In the genomic region with DNA sequence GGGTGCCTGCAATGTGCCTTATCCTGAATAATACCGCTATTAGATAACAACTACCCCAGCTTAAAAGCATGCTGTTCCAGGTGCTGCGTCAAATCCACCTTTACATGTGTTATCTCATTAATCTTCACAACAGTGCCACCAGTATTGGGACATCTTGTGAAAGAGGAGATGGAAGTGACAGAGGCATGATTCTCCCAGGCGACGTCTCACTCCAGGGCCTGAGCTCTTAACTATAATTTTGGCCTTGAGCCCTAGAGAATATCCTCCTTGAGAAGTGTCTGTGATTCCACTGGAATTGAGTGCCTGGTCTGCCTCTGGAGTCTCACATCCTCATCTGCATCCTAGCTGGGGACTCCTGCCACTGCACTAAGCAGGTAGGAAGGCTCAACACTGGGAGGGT, we compare ENCODE assay signal across 13 cellular contexts. TPM values are rescaled to one million over a fixed set of nuclear protein-coding genes. Genes with fewer than 3 reads are reported as not detected.
DNase-seq lines count a peak whose midpoint lies in the region; ATAC-seq and TF ChIP-seq lines count a peak whose summit lies in the region.
"Had no signal": no experiment of that assay in that cellular context is flagged by ENCODE, and none has a peak within 500 bp of the region (broad histone marks: within the 10 kb centered on the region; RNA-seq: fewer than 3 reads in every experiment).

No MANE protein-coding gene starts in this region.

- H3K9me3 ChIP-seq in lower lobe of right lung, result no peaks in the 10 kb centered on the region
- H3K9me3 ChIP-seq in prostate gland, result no peaks in the 10 kb centered on the region
- no peaks in the 10 kb centered on the region for H3K9me3 ChIP-seq in uterus

- no peak for DNase-seq in lower lobe of right lung
- no peak for DNase-seq in prostate gland (ENCODE audit: low spot score)
- DNase-seq in uterus, result no peak
- DNase-seq in stimulated activated CD4-positive, alpha-beta T cell treated with anti-CD3 and anti-CD28 coated beads, Interleukin-4, amount 100 ng/mL, for 4 hours, result no peak
- DNase-seq: ACHN; CD4-positive, CD25-positive, alpha-beta regulatory T cell; KG1; NCI-H1092; NCI-H1694 had no signal

- H3K27me3 ChIP-seq in lower lobe of right lung (ENCODE audit: low read depth) (no peaks in the 10 kb centered on the region), prostate gland (replicated peaks; ENCODE audit: insufficient read depth) (no peaks in the 10 kb centered on the region), uterus (no peaks in the 10 kb centered on the region)

- H3K4me3 ChIP-seq in lower lobe of right lung (no peak overlapping the region), prostate gland (no peak overlapping the region), uterus (no peak overlapping the region)
- H3K4me3 ChIP-seq: GM12878 had no signal

- no peak for TF ChIP-seq CTCF in lower lobe of right lung (IDR thresholded peaks at IDR 0.05)
- no peak for TF ChIP-seq CTCF in prostate gland (IDR thresholded peaks at IDR 0.05)
- TF ChIP-seq CTCF in uterus (IDR thresholded peaks at IDR 0.05), result no peak

- H3K4me1 ChIP-seq in lower lobe of right lung (peaks cover 43% of the 10 kb centered on the region), prostate gland (replicated peaks) (peaks cover 24% of the 10 kb centered on the region), uterus (peaks cover 22 to 33% of the 10 kb centered on the region in 2 donors)

- 84 to 91% (median 88%) methylated on average over 4 of the region's 4 CpGs for WGBS in adipose tissue, 3 donors
- WGBS in prostate gland, result 68% methylated on average over 4 of the region's 4 CpGs

- peak overlapping the region; percentile 10 for H3K27ac ChIP-seq in adipose tissue (ENCODE audit: low read depth, low read length)
- H3K27ac ChIP-seq in lower lobe of right lung, result peak overlapping the region; percentile 25
- peak overlapping the region; percentile 22 to 50 for H3K27ac ChIP-seq in prostate gland
- H3K27ac ChIP-seq in uterus, result peak overlapping the region; percentile 94 to 99

- ATAC-seq in lower lobe of right lung (no peak), GM21528 (IDR thresholded peaks at IDR 0.05; ENCODE audit: low FRiP score, unreplicated experiment) (no peak), HG02973 (IDR thresholded peaks at IDR 0.05; ENCODE audit: unreplicated experiment) (no peak)
- ATAC-seq: GM12878 had no signal

- intact Hi-C loops in lower lobe of right lung (cut with DNase I) (no loop called here), prostate gland (cut with DNase I) (no loop called here), uterus (cut with DNase I; ENCODE audit: low total_unique reads) (no loop called here)

- H3K36me3 ChIP-seq in lower lobe of right lung (peaks cover 26% of the 10 kb centered on the region), prostate gland (no peaks in the 10 kb centered on the region), uterus (no peaks in the 10 kb centered on the region)

- TF ChIP-seq POLR2A in prostate gland (IDR thresholded peaks at IDR 0.05) (no peak), uterus (IDR thresholded peaks at IDR 0.05) (no peak)

RNA-seq across cellular contexts. Expression of gene RPL27A, which starts 43.8 kb away (rescaled TPM):
- polyA plus RNA-seq in adipose tissue, result 1,000 to 10,000 TPM; 1,605 to 4,083 (median 1,842) TPM
- total RNA-seq in lower lobe of right lung (920 TPM), prostate gland (1,000 to 10,000 TPM in 1 of 2 donors, 100 to 1,000 TPM in 1; 693 to 1,360 TPM), uterus (1,000 to 10,000 TPM in 2 of 4 donors, 100 to 1,000 TPM in 2; 505 to 3,151 (median 1,895) TPM)

RNA-seq across cellular contexts. Expression of gene TRIM66, which starts 43.9 kb away (rescaled TPM):
- 1 to 10 TPM; 2.9 to 3.2 (median 3.1) TPM for polyA plus RNA-seq in adipose tissue
- total RNA-seq in lower lobe of right lung (11.0 TPM), prostate gland (10 to 100 TPM in 1 of 2 donors, 1 to 10 TPM in 1; 2.8 to 10.5 TPM), uterus (10 to 100 TPM in 2 of 4 donors, 1 to 10 TPM in 2; 7.4 to 18.2 (median 10.5) TPM)

Comparison
In these comparisons a context has a peak if more than half of its experiments do, and no peak if none do; other contexts are left out.
1. H3K27ac ChIP-seq: peak in every context shown above with its lines; median percentile 96 in uterus; 36 in prostate gland; 25 in lower lobe of right lung; 10 in adipose tissue.